ENCODE assay signal across 25 cellular contexts in the genomic region with DNA sequence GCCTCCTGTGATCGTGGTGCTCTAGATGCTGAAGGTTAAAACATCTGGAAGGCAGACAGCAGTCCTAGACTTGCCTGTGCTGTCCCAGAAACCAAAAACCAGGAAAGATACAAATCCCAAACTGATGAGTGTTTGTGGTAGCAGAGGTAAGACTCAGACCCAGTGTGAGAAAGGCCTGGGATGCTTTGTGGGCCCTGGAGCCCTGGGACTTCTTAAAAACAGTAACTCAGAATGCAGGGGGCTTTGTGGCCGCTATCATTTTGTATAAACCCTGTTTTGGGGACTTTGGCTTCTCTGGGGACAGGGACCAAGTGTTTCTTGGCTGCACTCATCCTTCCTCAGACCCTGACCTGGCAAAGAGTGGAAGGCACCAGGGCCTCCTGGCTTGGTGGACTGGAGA.
"Had no signal": no experiment of that assay in that cellular context is flagged by ENCODE, and none has a peak within 500 bp of the region (broad histone marks: within the 10 kb centered on the region; RNA-seq: fewer than 3 reads in every experiment).

No MANE protein-coding gene starts in this region.

- H3K27ac Mint-ChIP-seq: naive thymus-derived CD8-positive, alpha-beta T cell had no signal

- ATAC-seq: foreskin keratinocyte; gastroesophageal sphincter; heart left ventricle; left ventricle myocardium superior; naive thymus-derived CD8-positive, alpha-beta T cell; pancreas had no signal

- H3K27me3 ChIP-seq: pancreas, right lobe of liver, thyroid gland had no signal

- DNase-seq: dermis blood vessel endothelial cell; effector memory CD4-positive, alpha-beta T cell; hypothalamus; immature natural killer cell; left ventricle myocardium superior; retina; stimulated activated CD4-positive, alpha-beta T cell treated with anti-CD3 and anti-CD28 coated beads, Interleukin-12 subunit alpha, Interleukin-12 subunit beta, amount 100 ng/mL, for 4 hours; stimulated activated CD4-positive, alpha-beta T cell treated with anti-CD3 and anti-CD28 coated beads, Interleukin-1b, Interleukin-23, amount 100 ng/mL, for 48 hours; stimulated activated CD4-positive, alpha-beta T cell treated with anti-CD3 and anti-CD28 coated beads, Interleukin-4, amount 100 ng/mL, for 1 hour; stimulated activated CD8-positive, alpha-beta memory T cell treated with anti-CD3 and anti-CD28 coated beads, Interleukin-4, amount 100 ng/mL, for 48 hours; stimulated activated naive CD4-positive, alpha-beta T cell treated with Interleukin-2 at 50 U/mL for 16 hours; stomach; thyroid gland; trophoblast cell had no signal

- H3K9me3 Mint-ChIP-seq: immature natural killer cell; naive thymus-derived CD8-positive, alpha-beta T cell had no signal

- H3K4me1 ChIP-seq: esophagus muscularis mucosa, foreskin keratinocyte, gastroesophageal sphincter, heart left ventricle, lower lobe of right lung, pancreas, right lobe of liver, thyroid gland had no signal

- H3K4me3 ChIP-seq: coronary artery, esophagus muscularis mucosa, gastroesophageal sphincter, heart left ventricle, lower lobe of right lung, pancreas, right lobe of liver, smooth muscle cell, stomach, thyroid gland had no signal

- H3K4me3 Mint-ChIP-seq: immature natural killer cell; naive thymus-derived CD8-positive, alpha-beta T cell had no signal

- H3K27ac ChIP-seq: coronary artery, esophagus muscularis mucosa, foreskin keratinocyte, gastroesophageal sphincter, heart left ventricle, lower lobe of right lung, neutrophil, pancreas, right lobe of liver, stomach, thyroid gland had no signal

- H3K9me3 ChIP-seq: esophagus muscularis mucosa, gastroesophageal sphincter, heart left ventricle, lower lobe of right lung, neutrophil, pancreas, right lobe of liver, stomach, thyroid gland had no signal

- H3K4me2 ChIP-seq: smooth muscle cell had no signal

- H3K36me3 ChIP-seq: esophagus muscularis mucosa, gastroesophageal sphincter, heart left ventricle, lower lobe of right lung, neutrophil, pancreas, right lobe of liver, stomach, thyroid gland had no signal

- H3K36me3 Mint-ChIP-seq: naive thymus-derived CD8-positive, alpha-beta T cell had no signal
